In the genomic region with DNA sequence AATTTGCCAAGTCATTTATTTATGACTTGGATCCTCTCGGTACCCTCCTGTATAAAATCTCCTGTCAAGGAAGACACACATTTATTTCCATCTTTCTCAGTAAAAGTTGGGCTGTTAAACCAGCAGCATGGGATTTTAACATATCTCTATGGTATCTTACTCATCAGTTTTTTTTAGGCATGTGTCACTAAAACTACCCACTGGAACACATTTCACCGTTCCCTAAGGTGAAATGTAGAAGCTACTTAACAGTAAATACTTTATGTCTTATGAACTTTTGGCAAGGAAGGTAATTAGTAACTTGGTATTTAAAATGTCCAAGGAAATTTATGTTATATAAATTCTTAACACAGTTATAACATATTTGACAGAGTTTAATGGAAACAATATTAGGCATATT, we compare ENCODE assay signal across 28 cellular contexts.
"Had no signal": no experiment of that assay in that cellular context is flagged by ENCODE, and none has a peak within 500 bp of the region (broad histone marks: within the 10 kb centered on the region; RNA-seq: fewer than 3 reads in every experiment).

No MANE protein-coding gene starts in this region.

- H3K4me3 ChIP-seq: body of pancreas, esophagus muscularis mucosa, gastroesophageal sphincter had no signal

- H3K4me1 Mint-ChIP-seq: activated T-helper 17 cell treated with anti-CD3 and anti-CD28 coated beads, Interleukin-2, amount 50 U/mL, for 72 hours had no signal

- DNase-seq: activated CD4-positive, alpha-beta T cell treated with anti-CD3 and anti-CD28 coated beads for 48 hours; activated CD4-positive, alpha-beta T cell treated with anti-CD3 and anti-CD28 coated beads, Interleukin-2, amount 50 U/mL, for 1 hour; activated CD4-positive, alpha-beta T cell treated with anti-CD3 and anti-CD28 coated beads, Interleukin-2, amount 50 U/mL, for 48 hours; activated CD8-positive, alpha-beta memory T cell treated with anti-CD3 and anti-CD28 coated beads for 24 hours; activated CD8-positive, alpha-beta T cell treated with anti-CD3 and anti-CD28 coated beads for 36 hours; activated effector memory CD4-positive, alpha-beta T cell treated with Interleukin-2 at 50 U/mL for 16 hours; activated gamma-delta T cell treated with Interleukin-2 at 50 U/mL for 16 hours; activated naive CD4-positive, alpha-beta T cell treated with anti-CD3 and anti-CD28 coated beads, Interleukin-2, amount 50 U/mL, for 16 hours; activated naive CD4-positive, alpha-beta T cell treated with Interleukin-2 at 50 U/mL for 16 hours; activated T-cell treated with anti-CD3 and anti-CD28 coated beads, Interleukin-2, amount 50 U/mL, for 4 hours; amniotic stem cell; anterior cingulate cortex; body of pancreas; caudate nucleus; cortex of kidney; dermis blood vessel endothelial cell; effector CD4-positive, alpha-beta T cell; effector memory CD8-positive, alpha-beta T cell; erythroblast; foreskin melanocyte; head of caudate nucleus; T-helper 2 cell had no signal

- H3K27me3 ChIP-seq: body of pancreas, esophagus muscularis mucosa, gastroesophageal sphincter had no signal

- H3K36me3 ChIP-seq: esophagus muscularis mucosa, gastroesophageal sphincter had no signal

- H3K4me1 ChIP-seq: body of pancreas had no signal

- ATAC-seq: activated CD4-positive, CD25-positive, alpha-beta regulatory T cell treated with anti-CD3 and anti-CD28 coated beads, Interleukin-2, amount 50 U/mL, for 24 hours; activated CD8-positive, alpha-beta T cell treated with anti-CD3 and anti-CD28 coated beads for 36 hours; activated T-cell treated with anti-CD3 and anti-CD28 coated beads, Interleukin-2, amount 50 U/mL, for 4 hours; activated T-helper 17 cell treated with anti-CD3 and anti-CD28 coated beads, Interleukin-2, amount 50 U/mL, for 72 hours; body of pancreas; effector memory CD8-positive, alpha-beta T cell; gastroesophageal sphincter had no signal

- H3K27ac Mint-ChIP-seq: activated CD8-positive, alpha-beta T cell treated with anti-CD3 and anti-CD28 coated beads for 36 hours; activated naive CD8-positive, alpha-beta T cell; activated T-helper 17 cell treated with anti-CD3 and anti-CD28 coated beads, Interleukin-2, amount 50 U/mL, for 72 hours; effector memory CD8-positive, alpha-beta T cell had no signal

- H3K9me3 ChIP-seq: body of pancreas, gastroesophageal sphincter had no signal

- H3K27me3 Mint-ChIP-seq: effector memory CD8-positive, alpha-beta T cell had no signal

- H3K27ac ChIP-seq: body of pancreas had no signal

- H3K4me3 Mint-ChIP-seq: activated CD8-positive, alpha-beta T cell treated with anti-CD3 and anti-CD28 coated beads for 36 hours; activated naive CD8-positive, alpha-beta T cell; activated T-cell treated with anti-CD3 and anti-CD28 coated beads, Interleukin-2, amount 50 U/mL, for 4 hours; activated T-helper 17 cell treated with anti-CD3 and anti-CD28 coated beads, Interleukin-2, amount 50 U/mL, for 72 hours; effector memory CD8-positive, alpha-beta T cell had no signal

- FAIRE-seq: colon had no signal

- H3K9me3 Mint-ChIP-seq: effector memory CD8-positive, alpha-beta T cell had no signal
